17 cellular contexts compared by ENCODE assay signal in the genomic region with DNA sequence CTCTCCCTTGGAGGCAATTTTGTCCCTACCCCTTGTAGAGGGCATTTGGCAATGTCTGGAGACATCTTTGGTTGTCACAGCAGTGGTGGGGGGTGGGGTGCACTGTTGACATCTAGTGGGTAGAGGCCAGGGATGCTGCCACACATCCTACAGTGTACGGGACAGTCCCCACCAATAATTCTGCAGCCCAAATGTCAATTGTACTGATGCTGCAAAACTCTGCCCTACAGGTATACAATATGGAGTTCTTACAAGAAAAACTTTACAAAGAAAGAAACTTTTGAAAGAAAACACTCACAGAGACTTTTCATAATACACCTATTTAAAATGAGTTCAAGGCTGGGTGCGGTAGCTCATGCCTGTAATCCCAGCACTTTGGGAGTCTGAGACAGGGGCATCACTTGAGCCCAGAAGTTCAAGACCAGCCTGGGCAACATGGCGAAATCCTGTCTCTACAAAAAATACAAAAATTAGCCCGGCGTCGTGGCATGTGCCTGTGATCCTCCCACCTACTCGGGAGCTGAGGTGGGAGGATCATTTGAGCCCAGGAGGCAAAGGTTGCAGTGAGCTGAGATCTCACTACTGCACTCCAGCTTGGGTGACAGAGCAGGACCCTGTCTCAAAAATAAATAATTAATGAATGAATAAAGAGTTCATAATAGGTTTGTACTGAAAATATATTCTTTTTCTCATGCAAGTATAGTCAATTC. TPM values are rescaled to one million over a fixed set of nuclear protein-coding genes. Genes with fewer than 3 reads are reported as not detected.
"Had no signal": no experiment of that assay in that cellular context is flagged by ENCODE, and none has a peak within 500 bp of the region (broad histone marks: within the 10 kb centered on the region; RNA-seq: fewer than 3 reads in every experiment).

No MANE protein-coding gene starts in this region.

- H3K9me3 Mint-ChIP-seq: activated naive CD4-positive, alpha-beta T cell treated with anti-CD3 and anti-CD28 coated beads, Interleukin-2, amount 50 U/mL, for 72 hours; activated T-cell treated with anti-CD3 and anti-CD28 coated beads, Interleukin-2, amount 50 U/mL, for 72 hours; central memory CD8-positive, alpha-beta T cell; dendritic cell treated with granulocyte-macrophage colony-stimulating factor and Interleukin-4, amounts not matched to agents 40 ng/mL and 50 ng/mL, for 4 days; memory B cell; natural killer cell; neural progenitor cell; T-helper 2 cell treated with Interferon-gamma antibody and Interleukin-4, amounts not matched to agents 5 μg/mL and 100 μg/mL, for 36 hours had no signal

- H3K4me3 ChIP-seq: neural progenitor cell, skin epidermis, suprapubic skin, tibial artery had no signal

- H3K4me3 Mint-ChIP-seq: activated T-cell treated with anti-CD3 and anti-CD28 coated beads, Interleukin-2, amount 50 U/mL, for 72 hours; central memory CD8-positive, alpha-beta T cell; dendritic cell treated with granulocyte-macrophage colony-stimulating factor and Interleukin-4, amounts not matched to agents 40 ng/mL and 50 ng/mL, for 4 days; memory B cell; natural killer cell; neural progenitor cell; stimulated activated naive B cell treated with anti-CD40 and anti-IgM and Interleukin-4, amounts not matched to agents 10 μg/mL and 1 μg/mL and 100 μg/mL, for 72 hours; T-helper 2 cell treated with Interferon-gamma antibody and Interleukin-4, amounts not matched to agents 5 μg/mL and 100 μg/mL, for 36 hours had no signal

- H3K27me3 Mint-ChIP-seq: stimulated activated naive B cell treated with anti-CD40 and anti-IgM and Interleukin-4, amounts not matched to agents 10 μg/mL and 1 μg/mL and 100 μg/mL, for 72 hours had no signal

- H3K4me1 Mint-ChIP-seq: central memory CD8-positive, alpha-beta T cell; natural killer cell; neural progenitor cell had no signal

- H3K4me2 ChIP-seq: neural progenitor cell had no signal

- FAIRE-seq: bronchial epithelial cell, endometrium, frontal cortex had no signal

- H3K9ac ChIP-seq: neural progenitor cell had no signal

- DNase-seq: activated naive CD4-positive, alpha-beta T cell; effector CD8-positive, alpha-beta T cell; natural killer cell had no signal

- H2AFZ ChIP-seq: neural progenitor cell had no signal

- H3K4me1 ChIP-seq: neural progenitor cell, suprapubic skin had no signal

- H3K36me3 ChIP-seq: neural progenitor cell had no signal

- H3K36me3 Mint-ChIP-seq: activated naive CD4-positive, alpha-beta T cell treated with anti-CD3 and anti-CD28 coated beads, Interleukin-2, amount 50 U/mL, for 72 hours; memory B cell; natural killer cell; neural progenitor cell; stimulated activated naive B cell treated with anti-CD40 and anti-IgM and Interleukin-4, amounts not matched to agents 10 μg/mL and 1 μg/mL and 100 μg/mL, for 72 hours had no signal

- H3K27ac Mint-ChIP-seq: activated naive CD4-positive, alpha-beta T cell treated with anti-CD3 and anti-CD28 coated beads, Interleukin-2, amount 50 U/mL, for 72 hours; memory B cell; natural killer cell; neural progenitor cell; stimulated activated naive B cell treated with anti-CD40 and anti-IgM and Interleukin-4, amounts not matched to agents 10 μg/mL and 1 μg/mL and 100 μg/mL, for 72 hours; T-helper 2 cell treated with Interferon-gamma antibody and Interleukin-4, amounts not matched to agents 5 μg/mL and 100 μg/mL, for 36 hours had no signal

- H3K27ac ChIP-seq: neural progenitor cell, skin epidermis, suprapubic skin, tibial artery had no signal

- H3K9me3 ChIP-seq: suprapubic skin, tibial artery had no signal

- H3K27me3 ChIP-seq: neural progenitor cell, suprapubic skin, tibial artery had no signal

RNA-seq across cellular contexts. Expression of a gene that starts 59.4 kb away (rescaled TPM):
- total RNA-seq: activated naive CD4-positive, alpha-beta T cell treated with anti-CD3 and anti-CD28 coated beads, Interleukin-2, amount 50 U/mL, for 72 hours; natural killer cell had no signal
